ENCODE assay signal across 8 cellular contexts in genomic region chr1:43388613-43389012, GRCh38. TPM values are rescaled to one million over a fixed set of nuclear protein-coding genes. Genes with fewer than 3 reads are reported as not detected.
DNase-seq lines count a peak whose midpoint lies in the region; ATAC-seq and TF ChIP-seq lines count a peak whose summit lies in the region.

No MANE protein-coding gene starts in this region.

- peaks cover 32% of the 10 kb centered on the region for H3K36me3 Mint-ChIP-seq in activated T-cell treated with anti-CD3 and anti-CD28 coated beads, Interleukin-2, amount 50 U/mL, for 4 hours (ENCODE audit: insufficient read depth)
- H3K36me3 Mint-ChIP-seq in activated naive CD8-positive, alpha-beta T cell treated with anti-CD3 and anti-CD28 coated beads, Interleukin-2, amount 10 ng/mL, durations not matched to agents 7 days and 5 days, result peaks cover 7% of the 10 kb centered on the region

- peaks cover 42% of the 10 kb centered on the region for H3K4me1 Mint-ChIP-seq in activated T-cell treated with anti-CD3 and anti-CD28 coated beads, Interleukin-2, amount 50 U/mL, for 4 hours (ENCODE audit: low read depth)
- peaks cover 23% of the 10 kb centered on the region for H3K4me1 Mint-ChIP-seq in activated naive CD8-positive, alpha-beta T cell treated with anti-CD3 and anti-CD28 coated beads, Interleukin-2, amount 10 ng/mL, durations not matched to agents 7 days and 5 days

- peak overlapping the region; percentile 99 for H3K4me3 Mint-ChIP-seq in activated T-cell treated with anti-CD3 and anti-CD28 coated beads, Interleukin-2, amount 50 U/mL, for 4 hours
- H3K4me3 Mint-ChIP-seq in activated naive CD8-positive, alpha-beta T cell treated with anti-CD3 and anti-CD28 coated beads, Interleukin-2, amount 10 ng/mL, durations not matched to agents 7 days and 5 days, result peak overlapping the region; percentile 95

- H3K9me3 Mint-ChIP-seq in activated T-cell treated with anti-CD3 and anti-CD28 coated beads, Interleukin-2, amount 50 U/mL, for 4 hours, result no peaks in the 10 kb centered on the region
- H3K9me3 Mint-ChIP-seq in activated naive CD8-positive, alpha-beta T cell treated with anti-CD3 and anti-CD28 coated beads, Interleukin-2, amount 10 ng/mL, durations not matched to agents 7 days and 5 days, result no peaks in the 10 kb centered on the region

- peak overlapping the region in 1 of 2 donors; percentile 81 for H3K27ac ChIP-seq in left lung
- no peak overlapping the region for H3K27ac ChIP-seq in thymus (ENCODE audit: low read depth)

- intact Hi-C loops in left lung (cut with DNase I), result loop anchor here in 1 of 2 donors (10.0 kb wide), 1 partner anchor 154 kb away; no protein-coding TSS in a partner anchor

- DNase-seq in activated T-cell treated with anti-CD3 and anti-CD28 coated beads, Interleukin-2, amount 50 U/mL, for 4 hours, result no peak
- no peak for DNase-seq in activated T-cell treated with anti-CD3 and anti-CD28 coated beads, Interleukin-2, amount 50 U/mL, for 48 hours
- DNase-seq in activated naive CD8-positive, alpha-beta T cell treated with anti-CD3 and anti-CD28 coated beads, Interleukin-2, amount 10 ng/mL, durations not matched to agents 7 days and 5 days, result no peak
- no peak for DNase-seq in left lung
- DNase-seq in HPDE6-E6E7 (ENCODE audit: extremely low spot score), result no peak
- no peak for DNase-seq in stimulated activated CD8-positive, alpha-beta memory T cell treated with anti-CD3 and anti-CD28 coated beads, Interleukin-4, amount 100 ng/mL, for 48 hours

- no peak for ATAC-seq in activated T-cell treated with anti-CD3 and anti-CD28 coated beads, Interleukin-2, amount 50 U/mL, for 4 hours
- ATAC-seq in activated naive CD8-positive, alpha-beta T cell treated with anti-CD3 and anti-CD28 coated beads, Interleukin-2, amount 10 ng/mL, durations not matched to agents 7 days and 5 days (ENCODE audit: low read depth), result no peak
- ATAC-seq in left lung, result no peak
- no peak for ATAC-seq in GM21390 (IDR thresholded peaks at IDR 0.05; ENCODE audit: unreplicated experiment)

- POLR2A ChIA-PET in activated naive CD8-positive, alpha-beta T cell treated with anti-CD3 and anti-CD28 coated beads, Interleukin-2, amount 10 ng/mL, durations not matched to agents 7 days and 5 days (lab: Charles Lee), result interaction anchor here (0.6 to 3.6 kb wide), 3 partner anchors 20 to 257 kb away, joined by 3 to 47 read pairs (median 5); partner anchors contain the start of genes CDC20 and ELOVL1

- 75% methylated on average over 3 of the region's 3 CpGs for WGBS in thymus

- H3K9me3 ChIP-seq in left lung, result no peaks in the 10 kb centered on the region
- H3K9me3 ChIP-seq in thymus (ENCODE audit: control insufficient read depth), result no peaks in the 10 kb centered on the region

- peaks cover 14 to 37% of the 10 kb centered on the region in 2 donors for H3K4me1 ChIP-seq in left lung
- H3K4me1 ChIP-seq in thymus (ENCODE audit: control insufficient read depth, insufficient read depth, low read length), result peaks cover 11% of the 10 kb centered on the region

- TF ChIP-seq CTCF in left lung (IDR thresholded peaks at IDR 0.05), result no peak

- H3K27me3 ChIP-seq in left lung, result no peaks in the 10 kb centered on the region
- no peaks in the 10 kb centered on the region for H3K27me3 ChIP-seq in thymus (ENCODE audit: control insufficient read depth, insufficient read depth)

- peak overlapping the region; percentile 91 for H3K27ac Mint-ChIP-seq in activated naive CD8-positive, alpha-beta T cell treated with anti-CD3 and anti-CD28 coated beads, Interleukin-2, amount 10 ng/mL, durations not matched to agents 7 days and 5 days

- H3K36me3 ChIP-seq in left lung (peaks cover 16 to 43% of the 10 kb centered on the region in 2 donors), thymus (ENCODE audit: control insufficient read depth, insufficient read depth) (peaks cover 33% of the 10 kb centered on the region)

- no peaks in the 10 kb centered on the region for H3K27me3 Mint-ChIP-seq in activated T-cell treated with anti-CD3 and anti-CD28 coated beads, Interleukin-2, amount 50 U/mL, for 4 hours (ENCODE audit: low read depth)
- H3K27me3 Mint-ChIP-seq in activated naive CD8-positive, alpha-beta T cell treated with anti-CD3 and anti-CD28 coated beads, Interleukin-2, amount 10 ng/mL, durations not matched to agents 7 days and 5 days, result no peaks in the 10 kb centered on the region

- H3K4me3 ChIP-seq in left lung (peak overlapping the region; percentile 78 to 89), thymus (ENCODE audit: low read length) (peak overlapping the region; percentile 66)

RNA-seq across cellular contexts. Expression of gene MED8, which starts 1.0 kb away (rescaled TPM):
- total RNA-seq in activated T-cell treated with anti-CD3 and anti-CD28 coated beads, Interleukin-2, amount 50 U/mL, for 4 hours, result 10 to 100 TPM; 49.8 to 59.1 (median 50.4) TPM
- total RNA-seq in activated naive CD8-positive, alpha-beta T cell treated with anti-CD3 and anti-CD28 coated beads, Interleukin-2, amount 10 ng/mL, durations not matched to agents 7 days and 5 days, result 10 to 100 TPM; 34.3 to 35.3 TPM
- 10 to 100 TPM; 40.3 to 48.5 TPM for total RNA-seq in left lung
- 32.3 TPM for polyA plus RNA-seq in thymus

RNA-seq across cellular contexts. Expression of gene SZT2, which starts 1.1 kb away (rescaled TPM):
- 10 to 100 TPM; 37.1 to 44.2 (median 39.5) TPM for total RNA-seq in activated T-cell treated with anti-CD3 and anti-CD28 coated beads, Interleukin-2, amount 50 U/mL, for 4 hours
- total RNA-seq in activated naive CD8-positive, alpha-beta T cell treated with anti-CD3 and anti-CD28 coated beads, Interleukin-2, amount 10 ng/mL, durations not matched to agents 7 days and 5 days, result 10 to 100 TPM; 84.8 to 88.2 TPM
- total RNA-seq in left lung, result 10 to 100 TPM; 40.1 to 68.0 TPM
- 19.9 TPM for polyA plus RNA-seq in thymus

RNA-seq across cellular contexts. Expression of gene ELOVL1, which starts 20.8 kb away (rescaled TPM):
- total RNA-seq in activated T-cell treated with anti-CD3 and anti-CD28 coated beads, Interleukin-2, amount 50 U/mL, for 4 hours, result 10 to 100 TPM; 91.4 to 99.8 (median 92.8) TPM
- 10 to 100 TPM; 51.3 to 53.7 TPM for total RNA-seq in activated naive CD8-positive, alpha-beta T cell treated with anti-CD3 and anti-CD28 coated beads, Interleukin-2, amount 10 ng/mL, durations not matched to agents 7 days and 5 days
- 100 to 1,000 TPM; 118 to 144 TPM for total RNA-seq in left lung
- polyA plus RNA-seq in thymus, result 44.8 TPM

RNA-seq across cellular contexts. Expression of gene CDC20, which starts 29.8 kb away (rescaled TPM):
- total RNA-seq in activated T-cell treated with anti-CD3 and anti-CD28 coated beads, Interleukin-2, amount 50 U/mL, for 4 hours, result 10 to 100 TPM; 47.3 to 70.1 (median 60.3) TPM
- total RNA-seq in activated naive CD8-positive, alpha-beta T cell treated with anti-CD3 and anti-CD28 coated beads, Interleukin-2, amount 10 ng/mL, durations not matched to agents 7 days and 5 days, result 100 to 1,000 TPM; 107 to 123 TPM
- total RNA-seq in left lung, result 10 to 100 TPM in 1 of 2 donors, 1 to 10 TPM in 1; 7.9 to 18.0 TPM
- polyA plus RNA-seq in thymus, result 14.1 TPM

RNA-seq across cellular contexts. Expression of gene MPL, which starts 51.0 kb away (rescaled TPM):
- not detected for total RNA-seq in activated T-cell treated with anti-CD3 and anti-CD28 coated beads, Interleukin-2, amount 50 U/mL, for 4 hours
- not detected for total RNA-seq in activated naive CD8-positive, alpha-beta T cell treated with anti-CD3 and anti-CD28 coated beads, Interleukin-2, amount 10 ng/mL, durations not matched to agents 7 days and 5 days
- total RNA-seq in left lung, result under 1 TPM; 0.24 to 0.67 TPM
- 0.02 TPM for polyA plus RNA-seq in thymus
